Comparison of ENCODE assay signal across 10 cellular contexts in genomic region chr3:12838179-12838965, GRCh38. TPM values are rescaled to one million over a fixed set of nuclear protein-coding genes. Genes with fewer than 3 reads are reported as not detected.
DNase-seq lines count a peak whose midpoint lies in the region; ATAC-seq, FAIRE-seq and TF ChIP-seq lines count a peak whose summit lies in the region.
"Had no signal": no experiment of that assay in that cellular context is flagged by ENCODE, and none has a peak within 500 bp of the region (broad histone marks: within the 10 kb centered on the region; RNA-seq: fewer than 3 reads in every experiment).

No MANE protein-coding gene starts in this region.

- no peak for TF ChIP-seq CTCF in CD8-positive, alpha-beta T cell (IDR thresholded peaks at IDR 0.05)
- TF ChIP-seq CTCF in astrocyte (IDR thresholded peaks at IDR 0.05; ENCODE audit: insufficient read depth, low read depth, low read length), result no peak
- no peak for TF ChIP-seq CTCF in GM20000 (IDR thresholded peaks at IDR 0.05; ENCODE audit: extremely low read depth, missing control alignments)

- CTCF ChIA-PET in CD8-positive, alpha-beta T cell (lab: Charles Lee), result interaction anchor here (1.7 kb wide), 1 partner anchor 29 kb away, joined by 7 read pairs; no protein-coding TSS in a partner anchor

- peak overlapping the region; percentile 36; the same call in 1 of the 2 replicates for H3K9ac ChIP-seq in HUES64 (ENCODE audit: low read depth, low read length)
- H3K9ac ChIP-seq in astrocyte (ENCODE audit: low read length), result peak overlapping the region; percentile 98

- H3K4me2 ChIP-seq in astrocyte (ENCODE audit: low read length), result peak overlapping the region; percentile 98

- no peak overlapping the region for H2AFZ ChIP-seq in astrocyte (ENCODE audit: low read depth, low read length)

- H3K27ac Mint-ChIP-seq in CD8-positive, alpha-beta T cell, result peak overlapping the region; percentile 52
- H3K27ac Mint-ChIP-seq in astrocyte (ENCODE audit: unreplicated experiment), result no peak overlapping the region
- peak overlapping the region in 9 of 10 donors; percentile 13 to 88 (median 68) for H3K27ac Mint-ChIP-seq in naive thymus-derived CD8-positive, alpha-beta T cell

- no peaks in the 10 kb centered on the region for H3K27me3 Mint-ChIP-seq in CD8-positive, alpha-beta T cell (ENCODE audit: low read depth)
- H3K27me3 Mint-ChIP-seq in astrocyte (ENCODE audit: low read depth, unreplicated experiment), result no peaks in the 10 kb centered on the region
- no peaks in the 10 kb centered on the region for H3K27me3 Mint-ChIP-seq in naive thymus-derived CD8-positive, alpha-beta T cell

- peaks cover 29% of the 10 kb centered on the region for H3K4me1 ChIP-seq in CD8-positive, alpha-beta T cell (ENCODE audit: insufficient read depth, low read length)
- H3K4me1 ChIP-seq in HUES64 (ENCODE audit: insufficient read depth, low read length) (peaks cover 32% of the 10 kb centered on the region), astrocyte (ENCODE audit: insufficient read depth, low read length) (peaks cover 25% of the 10 kb centered on the region)

- H3K4me3 ChIP-seq in CD8-positive, alpha-beta T cell (ENCODE audit: low read depth, low read length), result no peak overlapping the region
- H3K4me3 ChIP-seq in HUES64 (ENCODE audit: low read length) (peak overlapping the region; percentile 84; the same call in 1 of the 2 replicates), astrocyte (ENCODE audit: insufficient read depth, low read depth, low read length) (peak overlapping the region; percentile 99)

- no peak overlapping the region for H3K27ac ChIP-seq in CD8-positive, alpha-beta T cell (ENCODE audit: low read depth, low read length)
- H3K27ac ChIP-seq in HUES64 (ENCODE audit: low read depth, low read length), result no peak overlapping the region
- H3K27ac ChIP-seq in astrocyte (ENCODE audit: low read depth, low read length), result no peak overlapping the region

- H3K27me3 ChIP-seq in CD8-positive, alpha-beta T cell (ENCODE audit: insufficient read depth, low read length), result no peaks in the 10 kb centered on the region
- H3K27me3 ChIP-seq in HUES64 (ENCODE audit: insufficient read depth, low read length) (no peaks in the 10 kb centered on the region), astrocyte (ENCODE audit: insufficient read depth, low read length) (no peaks in the 10 kb centered on the region)

- no peaks in the 10 kb centered on the region for H3K9me3 Mint-ChIP-seq in CD8-positive, alpha-beta T cell
- no peaks in the 10 kb centered on the region for H3K9me3 Mint-ChIP-seq in astrocyte (ENCODE audit: unreplicated experiment)
- H3K9me3 Mint-ChIP-seq in naive thymus-derived CD8-positive, alpha-beta T cell, result no peaks in the 10 kb centered on the region

- peaks cover 74% of the 10 kb centered on the region for H4K20me1 ChIP-seq in astrocyte (ENCODE audit: insufficient read depth, low read length)

- ATAC-seq in CD8-positive, alpha-beta T cell, result no peak
- no peak for ATAC-seq in naive thymus-derived CD8-positive, alpha-beta T cell
- no peak for ATAC-seq in HG03139 (IDR thresholded peaks at IDR 0.05; ENCODE audit: unreplicated experiment)
- ATAC-seq: right cardiac atrium had no signal

- WGBS in HUES64, result 89% methylated on average over 13 of the region's 13 CpGs

- H3K36me3 ChIP-seq in CD8-positive, alpha-beta T cell (ENCODE audit: insufficient read depth, low read length), result peaks cover 58% of the 10 kb centered on the region
- H3K36me3 ChIP-seq in HUES64 (ENCODE audit: insufficient read depth, low read length) (peaks cover 74% of the 10 kb centered on the region), astrocyte (ENCODE audit: insufficient read depth, low read length) (peaks cover 62% of the 10 kb centered on the region)

- POLR2A ChIA-PET in CD8-positive, alpha-beta T cell (lab: Charles Lee), result no interaction called here
- POLR2A ChIA-PET in naive thymus-derived CD8-positive, alpha-beta T cell (lab: Charles Lee), result no interaction called here

- no peak for FAIRE-seq in astrocyte (lab: Jason Lieb, UNC)

- DNase-seq in CD8-positive, alpha-beta T cell, result no peak
- DNase-seq in astrocyte (ENCODE audit: low read depth), result peak; percentile 30
- DNase-seq in naive thymus-derived CD8-positive, alpha-beta T cell, result no peak
- DNase-seq in posterior cingulate gyrus, result no peak
- DNase-seq in GM20000 (ENCODE audit: low spot score), result no peak
- DNase-seq in G401 (ENCODE audit: low spot score), result no peak
- DNase-seq: right cardiac atrium; stimulated activated naive CD4-positive, alpha-beta T cell had no signal

- peaks cover 65% of the 10 kb centered on the region for H3K79me2 ChIP-seq in astrocyte (ENCODE audit: insufficient read depth, low read length)

- H3K9me3 ChIP-seq in CD8-positive, alpha-beta T cell (ENCODE audit: low read length), result no peaks in the 10 kb centered on the region
- no peaks in the 10 kb centered on the region for H3K9me3 ChIP-seq in HUES64 (ENCODE audit: insufficient read depth, low read depth, low read length)
- H3K9me3 ChIP-seq in astrocyte (ENCODE audit: insufficient read depth, low read depth, low read length), result no peaks in the 10 kb centered on the region

- H3K36me3 Mint-ChIP-seq in CD8-positive, alpha-beta T cell, result peaks cover 80% of the 10 kb centered on the region
- H3K36me3 Mint-ChIP-seq in astrocyte (ENCODE audit: low read depth, unreplicated experiment), result peaks cover 53% of the 10 kb centered on the region
- H3K36me3 Mint-ChIP-seq in naive thymus-derived CD8-positive, alpha-beta T cell, result peaks cover 5 to 75% (median 22%) of the 10 kb centered on the region in 3 donors

- peaks cover 48% of the 10 kb centered on the region for H3K4me1 Mint-ChIP-seq in CD8-positive, alpha-beta T cell (ENCODE audit: low read depth)
- H3K4me1 Mint-ChIP-seq in astrocyte (ENCODE audit: low read depth, unreplicated experiment), result peaks cover 38% of the 10 kb centered on the region
- peaks cover 20 to 49% (median 46%) of the 10 kb centered on the region in 4 donors for H3K4me1 Mint-ChIP-seq in naive thymus-derived CD8-positive, alpha-beta T cell

- peak overlapping the region; percentile 98 for H3K4me3 Mint-ChIP-seq in CD8-positive, alpha-beta T cell
- H3K4me3 Mint-ChIP-seq in astrocyte (ENCODE audit: unreplicated experiment), result peak overlapping the region; percentile 99
- peak overlapping the region in 9 of 10 donors; percentile 32 to 97 (median 94) for H3K4me3 Mint-ChIP-seq in naive thymus-derived CD8-positive, alpha-beta T cell

- in situ Hi-C loops in G401 (cut with HindIII; ENCODE audit: low sequenced_read_pairs), result no loop called here

- intact Hi-C loops in CD8-positive, alpha-beta T cell (cut with DNase I, micrococcal nuclease), result loop anchor here in 1 of 2 experiments (10.0 kb wide), 1 partner anchor 1286 kb away; the partner anchor contains the start of genes CHCHD4 and TMEM43
- intact Hi-C loops in posterior cingulate gyrus (cut with DNase I), result no loop called here

RNA-seq across cellular contexts. Expression of gene RPL32, which starts 3.0 kb away (rescaled TPM):
- total RNA-seq in CD8-positive, alpha-beta T cell, result 1,000 to 10,000 TPM; 4,188 to 4,224 TPM
- 2,225 TPM for polyA plus RNA-seq in HUES64 (2013, experiment 1 of 2)
- 2,422 TPM for polyA plus RNA-seq in HUES64 (2013, experiment 2 of 2)
- 1,349 and 1,479 TPM in 2 replicates for total RNA-seq in astrocyte
- 1,000 to 10,000 TPM; 4,123 to 4,303 TPM for total RNA-seq in naive thymus-derived CD8-positive, alpha-beta T cell
- 1,000 to 10,000 TPM; 4,376 to 5,220 (median 4,420) TPM for polyA plus RNA-seq in naive thymus-derived CD8-positive, alpha-beta T cell
- total RNA-seq in G401 (2014; rRNA removed; shearing (Covaris generic)), result 2,015 and 2,172 TPM in 2 replicates

RNA-seq across cellular contexts. Expression of gene CAND2, which starts 41.9 kb away (rescaled TPM):
- total RNA-seq in CD8-positive, alpha-beta T cell, result 1 to 10 TPM in 1 of 2 experiments, under 1 TPM in 1; 0.92 to 1.1 TPM
- 5.2 TPM for polyA plus RNA-seq in HUES64 (2013, experiment 1 of 2)
- 7.2 TPM for polyA plus RNA-seq in HUES64 (2013, experiment 2 of 2)
- total RNA-seq in astrocyte, result 3.8 and 4.6 TPM in 2 replicates
- 1 to 10 TPM; 4.1 to 4.3 TPM for total RNA-seq in naive thymus-derived CD8-positive, alpha-beta T cell
- polyA plus RNA-seq in naive thymus-derived CD8-positive, alpha-beta T cell, result 1 to 10 TPM; 1.8 to 3.6 (median 2.6) TPM
- total RNA-seq in G401 (2014; rRNA removed; shearing (Covaris generic)), result 19.2 and 20.2 TPM in 2 replicates
